18 cellular contexts compared by ENCODE assay signal in the genomic region with DNA sequence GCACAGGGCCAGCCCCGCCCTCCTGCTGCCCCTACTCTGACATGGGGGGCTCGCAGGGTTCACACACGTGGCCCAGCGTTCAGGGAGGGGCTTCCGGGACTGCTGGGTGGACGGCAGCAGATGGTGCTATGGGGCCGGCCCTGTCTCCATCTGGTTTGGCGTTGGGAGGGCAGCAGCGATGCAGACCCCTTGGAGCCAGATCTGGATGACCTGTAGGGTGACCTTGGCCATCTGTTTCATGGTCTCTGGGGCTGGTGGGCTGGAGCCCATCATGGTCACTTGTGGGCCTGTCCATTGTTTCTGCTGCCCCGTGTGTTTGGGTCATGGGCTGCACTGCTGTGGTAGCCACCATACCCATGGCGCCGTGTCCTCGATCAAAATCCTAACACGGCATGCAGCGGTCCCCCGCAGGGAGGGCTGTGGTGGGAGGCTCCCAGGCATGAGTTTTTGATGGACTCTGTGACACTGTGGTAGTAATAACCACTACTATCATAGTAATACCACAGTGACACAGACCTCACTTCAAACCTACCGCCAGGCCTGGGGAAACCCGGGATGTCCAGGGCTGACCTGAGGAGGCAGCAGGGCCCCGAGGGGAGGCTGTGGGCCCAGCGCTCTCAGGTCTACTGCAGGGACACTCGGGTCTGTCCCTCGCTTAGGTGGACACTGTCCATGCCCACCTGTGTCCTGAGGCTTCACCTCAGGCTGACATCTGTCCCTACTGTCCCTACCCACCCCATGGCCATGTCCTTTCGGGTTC.
DNase-seq lines count a peak whose midpoint lies in the region; ATAC-seq and TF ChIP-seq lines count a peak whose summit lies in the region.
"Had no signal": no experiment of that assay in that cellular context is flagged by ENCODE, and none has a peak within 500 bp of the region (broad histone marks: within the 10 kb centered on the region; RNA-seq: fewer than 3 reads in every experiment).

No MANE protein-coding gene starts in this region.

- no peaks in the 10 kb centered on the region for H3K27me3 Mint-ChIP-seq in naive B cell
- H3K27me3 Mint-ChIP-seq in type B pancreatic cell = no peaks in the 10 kb centered on the region
- H3K27me3 Mint-ChIP-seq in activated naive CD8-positive, alpha-beta T cell treated with anti-CD3 and anti-CD28 coated beads for 36 hours = peaks cover 6% of the 10 kb centered on the region

- no peaks in the 10 kb centered on the region for H3K36me3 Mint-ChIP-seq in naive B cell
- no peaks in the 10 kb centered on the region for H3K36me3 Mint-ChIP-seq in type B pancreatic cell
- no peaks in the 10 kb centered on the region for H3K36me3 Mint-ChIP-seq in activated naive CD8-positive, alpha-beta T cell treated with anti-CD3 and anti-CD28 coated beads for 36 hours
- H3K36me3 Mint-ChIP-seq: stimulated activated effector memory CD8-positive, alpha-beta T cell treated with anti-CD3 and anti-CD28 coated beads, Interleukin-12 subunit alpha, Interleukin-12 subunit beta, amount 100 ng/mL, for 72 hours had no signal

- DNase-seq in activated effector memory CD4-positive, alpha-beta T cell treated with anti-CD3 and anti-CD28 coated beads, Interleukin-2, amount 50 U/mL, for 16 hours = peak; percentile 53
- no peak for DNase-seq in activated effector memory CD4-positive, alpha-beta T cell treated with Interleukin-2 at 50 U/mL for 16 hours
- DNase-seq in activated naive CD4-positive, alpha-beta T cell treated with anti-CD3 and anti-CD28 coated beads, Interleukin-2, amount 50 U/mL, for 16 hours = peak; percentile 8
- DNase-seq in naive B cell (no peak), type B pancreatic cell (ENCODE audit: extremely low spot score, unreplicated experiment) (peak; percentile 52), EL (no peak)
- DNase-seq in activated naive CD8-positive, alpha-beta T cell treated with anti-CD3 and anti-CD28 coated beads for 36 hours = no peak
- DNase-seq: caudate nucleus; effector memory CD8-positive, alpha-beta T cell; hippocampal formation; kidney glomerular epithelial cell; NCI-H774; SW 1271 had no signal

- H3K4me3 Mint-ChIP-seq in naive B cell = peak overlapping the region; percentile 49 to 85 (median 66)
- no peak overlapping the region for H3K4me3 Mint-ChIP-seq in type B pancreatic cell
- H3K4me3 Mint-ChIP-seq in activated naive CD8-positive, alpha-beta T cell treated with anti-CD3 and anti-CD28 coated beads for 36 hours = no peak overlapping the region
- H3K4me3 Mint-ChIP-seq: effector memory CD8-positive, alpha-beta T cell; GM23338; stimulated activated effector memory CD8-positive, alpha-beta T cell treated with anti-CD3 and anti-CD28 coated beads, Interleukin-12 subunit alpha, Interleukin-12 subunit beta, amount 100 ng/mL, for 72 hours had no signal

- ATAC-seq in naive B cell (ENCODE audit: low read depth in 2 of 2) = no peak
- no peak for ATAC-seq in GM18517 (IDR thresholded peaks at IDR 0.05; ENCODE audit: unreplicated experiment)
- ATAC-seq: effector memory CD8-positive, alpha-beta T cell; GM23338; K562; pancreas; stimulated activated effector memory CD8-positive, alpha-beta T cell treated with anti-CD3 and anti-CD28 coated beads, Interleukin-12 subunit alpha, Interleukin-12 subunit beta, amount 100 ng/mL, for 72 hours had no signal

- H3K27ac Mint-ChIP-seq in naive B cell (peak overlapping the region in 1 of 6 donors; percentile 42), type B pancreatic cell (no peak overlapping the region)
- no peak overlapping the region for H3K27ac Mint-ChIP-seq in activated naive CD8-positive, alpha-beta T cell treated with anti-CD3 and anti-CD28 coated beads for 36 hours
- H3K27ac Mint-ChIP-seq: effector memory CD8-positive, alpha-beta T cell; GM23338; stimulated activated effector memory CD8-positive, alpha-beta T cell treated with anti-CD3 and anti-CD28 coated beads, Interleukin-12 subunit alpha, Interleukin-12 subunit beta, amount 100 ng/mL, for 72 hours had no signal

- TF ChIP-seq CTCF in type B pancreatic cell (conservative IDR thresholded peaks at IDR 0.05) = no peak

- H3K4me1 Mint-ChIP-seq in naive B cell (no peaks in the 10 kb centered on the region), type B pancreatic cell (ENCODE audit: unreplicated experiment) (no peaks in the 10 kb centered on the region)
- peaks cover 8% of the 10 kb centered on the region for H3K4me1 Mint-ChIP-seq in activated naive CD8-positive, alpha-beta T cell treated with anti-CD3 and anti-CD28 coated beads for 36 hours
- H3K4me1 Mint-ChIP-seq: GM23338 had no signal

- H3K9me3 Mint-ChIP-seq in naive B cell = no peaks in the 10 kb centered on the region
- peaks cover 6% of the 10 kb centered on the region for H3K9me3 Mint-ChIP-seq in type B pancreatic cell
- no peaks in the 10 kb centered on the region for H3K9me3 Mint-ChIP-seq in activated naive CD8-positive, alpha-beta T cell treated with anti-CD3 and anti-CD28 coated beads for 36 hours
- H3K9me3 Mint-ChIP-seq: effector memory CD8-positive, alpha-beta T cell; stimulated activated effector memory CD8-positive, alpha-beta T cell treated with anti-CD3 and anti-CD28 coated beads, Interleukin-12 subunit alpha, Interleukin-12 subunit beta, amount 100 ng/mL, for 72 hours had no signal

Comparison
In these comparisons a context has a peak if more than half of its experiments do, and no peak if none do; other contexts are left out.
1. DNase-seq: peak in activated effector memory CD4-positive, alpha-beta T cell treated with anti-CD3 and anti-CD28 coated beads, Interleukin-2, amount 50 U/mL, for 16 hours (single experiment), activated naive CD4-positive, alpha-beta T cell treated with anti-CD3 and anti-CD28 coated beads, Interleukin-2, amount 50 U/mL, for 16 hours (single experiment) and type B pancreatic cell (single experiment); none in activated effector memory CD4-positive, alpha-beta T cell treated with Interleukin-2 at 50 U/mL for 16 hours (single experiment), naive B cell (single experiment), activated naive CD8-positive, alpha-beta T cell treated with anti-CD3 and anti-CD28 coated beads for 36 hours (single experiment) and EL (single experiment).
2. H3K4me3 Mint-ChIP-seq: peak in naive B cell (8 of 8); none in type B pancreatic cell (single experiment) and activated naive CD8-positive, alpha-beta T cell treated with anti-CD3 and anti-CD28 coated beads for 36 hours (single experiment).